In the genomic region with DNA sequence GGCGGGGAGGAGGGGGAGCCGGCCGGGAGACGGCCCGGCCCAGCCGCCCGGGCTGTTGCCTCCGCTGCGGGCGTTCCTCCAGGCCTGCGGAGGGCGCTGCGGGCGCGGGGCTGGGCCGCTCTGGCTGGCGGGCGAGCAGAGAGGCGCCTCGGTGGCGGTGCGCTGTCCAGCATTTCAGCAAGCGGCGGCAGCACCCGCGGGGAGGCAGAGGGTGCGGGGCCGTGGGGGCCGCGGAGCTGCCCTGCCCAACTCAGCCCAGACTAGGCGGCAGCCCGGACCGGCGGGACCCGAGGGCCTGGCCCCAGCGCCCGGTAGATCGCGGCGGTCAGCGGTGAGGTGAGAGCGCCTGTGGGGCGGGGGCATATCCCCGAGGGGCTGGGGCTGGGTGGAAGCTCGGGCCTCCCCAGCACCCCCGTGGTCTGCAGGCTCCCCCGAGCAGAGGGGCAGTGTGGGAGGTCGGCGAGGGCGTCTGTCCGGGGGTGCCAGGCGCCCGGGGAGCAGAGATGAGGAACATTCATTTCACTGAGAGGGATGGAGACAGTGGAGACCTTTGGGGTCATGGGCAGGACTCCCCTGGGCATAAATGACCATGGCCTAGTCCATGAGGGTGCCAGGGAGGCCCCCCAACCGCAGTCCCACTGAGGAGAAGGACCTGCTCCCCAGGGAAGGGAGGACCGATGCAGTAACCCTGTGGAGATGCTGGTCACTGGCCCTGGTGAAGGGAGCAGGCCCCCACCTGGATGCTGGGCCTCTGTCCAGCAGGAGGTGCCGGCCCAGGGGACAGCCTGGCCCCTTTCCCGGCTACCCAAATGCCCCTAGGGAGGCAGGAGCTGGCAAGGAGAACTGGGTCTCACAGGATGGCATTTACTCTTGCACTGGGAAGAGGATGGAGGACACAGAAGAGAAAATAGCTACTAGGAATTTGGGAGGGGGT, we compare ENCODE assay signal across 9 cellular contexts. TPM values are rescaled to one million over a fixed set of nuclear protein-coding genes. Genes with fewer than 3 reads are reported as not detected.
A peak's percentile ranks its signal among the peaks of the same experiment; 100 is the strongest.
DNase-seq lines count a peak whose midpoint lies in the region; ATAC-seq, FAIRE-seq and TF ChIP-seq lines count a peak whose summit lies in the region.
"Had no signal": no experiment of that assay in that cellular context is flagged by ENCODE, and none has a peak within 500 bp of the region (broad histone marks: within the 10 kb centered on the region; RNA-seq: fewer than 3 reads in every experiment).

A gene with protein sequence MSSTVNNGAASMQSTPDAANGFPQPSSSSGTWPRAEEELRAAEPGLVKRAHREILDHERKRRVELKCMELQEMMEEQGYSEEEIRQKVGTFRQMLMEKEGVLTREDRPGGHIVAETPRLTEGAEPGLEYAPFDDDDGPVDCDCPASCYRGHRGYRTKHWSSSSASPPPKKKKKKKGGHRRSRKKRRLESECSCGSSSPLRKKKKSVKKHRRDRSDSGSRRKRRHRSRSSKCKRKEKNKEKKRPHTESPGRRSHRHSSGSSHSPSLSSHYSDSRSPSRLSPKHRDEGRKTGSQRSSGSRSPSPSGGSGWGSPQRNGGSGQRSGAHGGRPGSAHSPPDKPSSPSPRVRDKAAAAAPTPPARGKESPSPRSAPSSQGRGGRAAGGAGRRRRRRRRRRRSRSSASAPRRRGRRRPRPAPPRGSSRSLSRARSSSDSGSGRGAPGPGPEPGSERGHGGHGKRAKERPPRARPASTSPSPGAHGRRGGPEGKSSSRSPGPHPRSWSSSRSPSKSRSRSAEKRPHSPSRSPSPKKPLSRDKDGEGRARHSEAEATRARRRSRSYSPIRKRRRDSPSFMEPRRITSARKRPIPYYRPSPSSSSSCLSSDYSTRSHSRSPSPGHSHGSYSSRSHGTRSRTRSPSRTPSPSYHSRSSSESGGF (plus strand): TSS at position 165 of the 934 bp plus-strand sequence. CDS start 33,171 bp downstream, outside the sequence.

- SMC1A ChIA-PET in GM12878 (lab: Charles Lee; ENCODE audit: uncharacterized antibody, unreplicated experiment), result no interaction called here

- RAD21 ChIA-PET in GM12878 (lab: Charles Lee; ENCODE audit: unreplicated experiment), result no interaction called here

- H3K27ac ChIP-seq in GM12878 (ENCODE audit: control insufficient read depth, insufficient read depth) (no peak within 1 kb of the TSS), iPS DF 6.9 (ENCODE audit: low read length) (no peak within 1 kb of the TSS)

- POLR2A ChIA-PET in HEK293T (lab: Yijun Ruan, JAX), result interaction anchor here (1.7 kb wide), 1 partner anchor 35 kb away, joined by 5 read pairs; no protein-coding TSS in a partner anchor
- POLR2A ChIA-PET in GM12878 (lab: Charles Lee), result interaction anchor here (0.5 kb wide), 1 partner anchor 165 kb away, joined by 5 read pairs; no protein-coding TSS in a partner anchor

- intact Hi-C loops in GM12878 (cut with micrococcal nuclease; ENCODE audit: unreplicated experiment), result no loop called here

- ATAC-seq in GM12878, result peak; percentile 96

- H3K9ac ChIP-seq in GM12878 (ENCODE audit: control insufficient read depth, insufficient read depth, low read length), result no peak within 1 kb of the TSS

- peak; percentile 65 to 85 (median 69); a peak in 5 of 6 replicates for TF ChIP-seq CTCF in GM12878 (IDR thresholded peaks at IDR 0.05 in 2 of 3, conservative IDR thresholded peaks at IDR 0.05 in 1 of 3; ENCODE audit: control insufficient read depth in 2 of 3, extremely low read depth in 1 of 3, insufficient read depth in 1 of 3, low read depth in 3 of 3, low read length in 3 of 3)

- no peaks in the 10 kb centered on the region for H3K4me1 ChIP-seq in GM12878 (ENCODE audit: control insufficient read depth, insufficient read depth, low read length)
- peaks cover 3% of the 10 kb centered on the region; the same call in 1 of the 2 replicates for H3K4me1 ChIP-seq in iPS DF 6.9 (ENCODE audit: control insufficient read depth, insufficient read depth, low read length)

- H3K4me3 ChIP-seq in GM12878, result no peak within 1 kb of the TSS
- peak within 1 kb of the TSS; percentile 58; the same call in 1 of the 2 replicates for H3K4me3 ChIP-seq in iPS DF 6.9 (ENCODE audit: low read length)
- peak within 1 kb of the TSS; percentile 13 for H3K4me3 ChIP-seq in skeletal muscle cell (ENCODE audit: low read depth, low read length)

- H3K27me3 ChIP-seq in GM12878 (replicated peaks in 1 of 2; ENCODE audit: control insufficient read depth in 2 of 2, insufficient read depth in 2 of 2, low read length in 1 of 2) (no peaks in the 10 kb centered on the region; a peak in 1 of 4 replicates), iPS DF 6.9 (ENCODE audit: control insufficient read depth, insufficient read depth, low read length) (no peaks in the 10 kb centered on the region)

- H3K9me3 ChIP-seq in GM12878 (replicated peaks; ENCODE audit: control insufficient read depth, insufficient read depth, low read length) (no peaks in the 10 kb centered on the region), iPS DF 6.9 (ENCODE audit: control insufficient read depth, insufficient read depth, low read length) (no peaks in the 10 kb centered on the region)

- no TSS peak for BruUV-seq in GM12878 (replicated peaks; lab: Mats Ljungman, UMichigan)

- no peaks in the 10 kb centered on the region for H4K20me1 ChIP-seq in GM12878 (ENCODE audit: control insufficient read depth, insufficient read depth)

- DNase-seq in D341Med (ENCODE audit: low spot score) (peak; percentile 98), HEK293T (ENCODE audit: extremely low spot score) (peak; percentile 93), NCI-H1930 (lab: John Stamatoyannopoulos, UW) (peak; percentile 72 to 92), UCSD-AML1 (lab: John Stamatoyannopoulos, UW; ENCODE audit: unreplicated experiment) (peak; percentile 61), GM12878 (ENCODE audit: low read depth, low spot score) (no peak), iPS DF 6.9 (ENCODE audit: low read depth, low spot score) (peak; percentile 57), skeletal muscle cell (ENCODE audit: low read depth) (peak; percentile 19), epidermal melanocyte (ENCODE audit: insufficient read length, low spot score) (no peak)

- H2AFZ ChIP-seq in GM12878 (ENCODE audit: control insufficient read depth, low read depth, low read length), result no peak within 1 kb of the TSS

- TF ChIP-seq EP300 in GM12878 (IDR thresholded peaks at IDR 0.05; ENCODE audit: borderline replicate concordance in 1 of 2, control insufficient read depth in 1 of 2, low read depth in 2 of 2, low read length in 2 of 2), result no peak

- CTCF ChIA-PET in HEK293T (lab: Yijun Ruan, JAX), result interaction anchor here (0.6 to 0.7 kb wide), 2 partner anchors 23 to 1698 kb away, joined by 3 to 4 read pairs; no protein-coding TSS in a partner anchor
- CTCF ChIA-PET in GM12878 (lab: Yijun Ruan, JAX), result no interaction called here

- H3K36me3 ChIP-seq in GM12878 (ENCODE audit: control insufficient read depth in 2 of 2, insufficient read depth in 2 of 2, low read length in 1 of 2) (no peaks in the 10 kb centered on the region), iPS DF 6.9 (ENCODE audit: control insufficient read depth, insufficient read depth, low read length) (no peaks in the 10 kb centered on the region)

- no peak for TF ChIP-seq POLR2A in GM12878 (IDR thresholded peaks at IDR 0.05; ENCODE audit: low read depth, low read length)

- no peak within 1 kb of the TSS for H3K4me2 ChIP-seq in GM12878 (ENCODE audit: control insufficient read depth, insufficient read depth)

- FAIRE-seq in GM12878 (lab: Jason Lieb, UNC), result no peak

- no peaks in the 10 kb centered on the region for H3K79me2 ChIP-seq in GM12878 (ENCODE audit: control insufficient read depth, insufficient read depth, low read length)

- no peak for TF ChIP-seq RAD21 in GM12878 (IDR thresholded peaks at IDR 0.05; ENCODE audit: insufficient read depth, low read depth, low read length)

- 8% methylated on average over 50 of the region's 57 CpGs for WGBS in GM12878 (ENCODE audit: insufficient coverage, insufficient replicate concordance, low lambda C conversion rate, missing lambda C conversion rate)
- no CpG with 5 or more reads among the region's 57 CpGs for WGBS in iPS DF 6.9 (ENCODE audit: insufficient coverage, insufficient read length)

- in situ Hi-C loops in GM12878 (cut with MboI), result no loop called here

TF ChIP-seq in HEK293T, 16 proteins besides CTCF, POLR2A, EP300 and RAD21:
- TF ChIP-seq CTBP1 (IDR thresholded peaks at IDR 0.05; ENCODE audit: borderline replicate concordance) (no peak), HDGF (IDR thresholded peaks at IDR 0.05; ENCODE audit: borderline replicate concordance) (no peak), FOXM1 (IDR thresholded peaks at IDR 0.05; ENCODE audit: borderline replicate concordance) (no peak), SUZ12 (IDR thresholded peaks at IDR 0.05) (no peak), ARNT (IDR thresholded peaks at IDR 0.05) (0 out of 2 replicates have a peak, but pooled peaks have one; percentile 36), LEF1 (IDR thresholded peaks at IDR 0.05; ENCODE audit: borderline replicate concordance) (no peak)

TF ChIP-seq in GM12878, 131 proteins besides CTCF, POLR2A, EP300 and RAD21 (continues in another document):
- TF ChIP-seq, protein P1, sequence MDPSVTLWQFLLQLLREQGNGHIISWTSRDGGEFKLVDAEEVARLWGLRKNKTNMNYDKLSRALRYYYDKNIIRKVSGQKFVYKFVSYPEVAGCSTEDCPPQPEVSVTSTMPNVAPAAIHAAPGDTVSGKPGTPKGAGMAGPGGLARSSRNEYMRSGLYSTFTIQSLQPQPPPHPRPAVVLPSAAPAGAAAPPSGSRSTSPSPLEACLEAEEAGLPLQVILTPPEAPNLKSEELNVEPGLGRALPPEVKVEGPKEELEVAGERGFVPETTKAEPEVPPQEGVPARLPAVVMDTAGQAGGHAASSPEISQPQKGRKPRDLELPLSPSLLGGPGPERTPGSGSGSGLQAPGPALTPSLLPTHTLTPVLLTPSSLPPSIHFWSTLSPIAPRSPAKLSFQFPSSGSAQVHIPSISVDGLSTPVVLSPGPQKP (IDR thresholded peaks at IDR 0.05; ENCODE audit: low read depth, low read length), result 0 out of 2 replicates have a peak, but pooled peaks have one; percentile 18
- TF ChIP-seq ZNF24 (IDR thresholded peaks at IDR 0.05) (peak; percentile 86), NFIC (IDR thresholded peaks at IDR 0.05; ENCODE audit: low read depth, low read length) (no peak)

RNA-seq across cellular contexts. Expression of the gene that starts here (rescaled TPM):
- not detected in 2 replicates for total RNA-seq in GM12878 (2013; cell fraction: nucleolus; rRNA removed)
- total RNA-seq in GM12878 (2014; rRNA removed), result not detected in 2 replicates
- not detected in 2 replicates for total RNA-seq in GM12878 (2014; rRNA removed; fragmentation: Illumina TruSeq; extraction: Trizol)
- total RNA-seq in GM12878 (2021), result 0.15 and 0.19 TPM in 2 replicates
- not detected for polyA plus RNA-seq in GM12878 (2011; ENCODE audit: low read depth)
- 0.03 TPM in 1 of 2 replicates, not detected in the other for polyA plus RNA-seq in GM12878 (2011; rRNA removed)
- not detected in 2 replicates for polyA plus RNA-seq in GM12878 (2011; cell fraction: cytosol; rRNA removed)
- polyA plus RNA-seq in GM12878 (2011; cell fraction: nucleus; rRNA removed), result not detected in 2 replicates
- 0.29 and 0.30 TPM in 2 replicates for polyA plus RNA-seq in GM12878 (2012)
- polyA plus RNA-seq in GM12878 (2014; fragmentation: Illumina TruSeq; extraction: Trizol), result 0.03 TPM in 1 of 2 replicates, not detected in the other
- not detected for polyA plus RNA-seq in GM12878 (2014; fragmentation: Nextera tagmentation; extraction: Ambion mirVana)
- polyA plus RNA-seq in GM12878 (2014; rRNA removed), result not detected in 2 replicates
- polyA plus RNA-seq in GM12878 (2016; fragmentation: Nextera tagmentation; extraction: Ambion mirVana), result under 1 TPM in 1 of 2 experiments, not detected in 1; 0.06 TPM
- polyA minus RNA-seq in GM12878 (2011; rRNA and poly(A)+ RNA removed), result not detected in 2 replicates
- not detected in 2 replicates for polyA minus RNA-seq in GM12878 (2011; cell fraction: cytosol; rRNA and poly(A)+ RNA removed)
- polyA minus RNA-seq in GM12878 (2011; cell fraction: nucleus; rRNA and poly(A)+ RNA removed), result not detected in 2 replicates
- total RNA-seq: T-helper 2 cell treated with Interferon-gamma antibody and Interleukin-4, amounts not matched to agents 100 ng/mL and 5 ng/mL, for 36 hours had no signal

Comparison
In these comparisons a context has a peak if more than half of its experiments do, and no peak if none do; other contexts are left out.
1. Peak in ATAC-seq in GM12878; RNA of the gene not detected or under 1 TPM.
2. DNase-seq: peak in D341Med (single experiment), HEK293T (single experiment), NCI-H1930 (2 of 2), UCSD-AML1 (single experiment), iPS DF 6.9 (single experiment) and skeletal muscle cell (single experiment); none in GM12878 (single experiment) and epidermal melanocyte (single experiment).